ENCODE assay signal across 8 cellular contexts in the genomic region with DNA sequence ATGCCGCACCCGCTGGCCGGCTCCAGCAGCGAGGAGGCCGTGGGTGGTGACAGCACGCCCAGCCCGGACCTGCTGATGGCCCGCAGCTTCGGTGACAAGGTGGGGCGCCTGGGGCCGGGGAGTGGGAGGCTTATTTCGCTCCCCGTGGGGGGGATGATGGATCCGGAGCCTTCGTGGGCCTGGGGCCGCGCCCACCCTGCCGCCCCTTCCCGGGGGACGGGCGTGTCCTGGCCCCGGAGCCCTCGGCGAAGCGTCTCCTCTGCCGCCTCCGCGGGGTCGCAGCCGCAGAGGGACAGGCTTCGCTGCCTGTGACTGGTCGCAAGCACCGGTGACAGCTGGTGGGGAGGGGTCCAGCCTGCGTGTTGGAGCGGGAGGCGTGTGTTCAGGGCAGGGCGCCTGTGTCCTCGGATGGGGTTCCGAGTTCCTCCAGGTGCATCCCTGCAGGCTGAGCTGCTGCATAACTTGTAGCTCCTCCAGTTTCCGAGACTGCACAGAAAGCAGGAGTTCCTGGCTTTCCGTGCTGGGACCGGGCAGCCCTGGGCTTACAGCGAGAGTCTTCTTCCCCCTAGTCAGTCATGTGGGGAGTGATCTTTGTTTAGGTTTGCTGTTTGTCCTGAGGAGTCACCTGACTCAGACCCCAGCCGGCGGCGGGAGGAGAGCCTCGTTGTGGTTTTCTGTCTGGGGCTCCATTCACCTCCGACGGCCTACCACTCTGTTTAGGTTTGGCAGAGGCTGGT. TPM values are rescaled to one million over a fixed set of nuclear protein-coding genes. Genes with fewer than 3 reads are reported as not detected.
DNase-seq lines count a peak whose midpoint lies in the region; ATAC-seq, FAIRE-seq and TF ChIP-seq lines count a peak whose summit lies in the region.

No MANE protein-coding gene starts in this region.

- H3K27ac Mint-ChIP-seq in activated CD4-positive, alpha-beta T cell treated with anti-CD3 and anti-CD28 coated beads for 36 hours = no peak overlapping the region

- FAIRE-seq in A549 (lab: Jason Lieb, UNC) = no peak

- no peak for TF ChIP-seq POLR2A in A549 (IDR thresholded peaks at IDR 0.05; ENCODE audit: low read length)

- peak overlapping the region; percentile 75 for H3K4me3 Mint-ChIP-seq in activated CD4-positive, alpha-beta T cell treated with anti-CD3 and anti-CD28 coated beads for 36 hours

- H3K9me3 ChIP-seq in A549 = no peaks in the 10 kb centered on the region

- no peaks in the 10 kb centered on the region for H3K9me3 Mint-ChIP-seq in activated CD4-positive, alpha-beta T cell treated with anti-CD3 and anti-CD28 coated beads for 36 hours (ENCODE audit: low read depth)

- TF ChIP-seq CTCF in A549 (IDR thresholded peaks at IDR 0.05) = no peak

- CTCF ChIA-PET in A549 (lab: Yijun Ruan, JAX) = interaction anchor here (0.6 to 2.6 kb wide), 5 partner anchors 10 to 69 kb away, joined by 3 to 9 read pairs (median 3); no protein-coding TSS in a partner anchor
- CTCF ChIA-PET in activated CD4-positive, alpha-beta T cell treated with anti-CD3 and anti-CD28 coated beads for 36 hours (lab: Charles Lee) = no interaction called here

- peaks cover 34% of the 10 kb centered on the region for H3K4me1 ChIP-seq in A549

- peak overlapping the region; percentile 65 for H3K4me3 ChIP-seq in A549

- ATAC-seq in A549 (peak; percentile 61 to 69), GM18502 (IDR thresholded peaks at IDR 0.05; ENCODE audit: poor library complexity, unreplicated experiment) (peak; percentile 47), HG02981 (IDR thresholded peaks at IDR 0.05; ENCODE audit: unreplicated experiment) (peak; percentile 29), left lobe of liver (peak; percentile 34)
- peak; percentile 11 for ATAC-seq in activated CD4-positive, alpha-beta T cell treated with anti-CD3 and anti-CD28 coated beads for 36 hours

- no peak for TF ChIP-seq EP300 in A549 (IDR thresholded peaks at IDR 0.05)

- POLR2A ChIA-PET in A549 (lab: Yijun Ruan, JAX) = interaction anchor here (1.1 kb wide), 1 partner anchor 33 kb away, joined by 5 read pairs; the partner anchor contains the start of gene INIP
- POLR2A ChIA-PET in activated CD4-positive, alpha-beta T cell treated with anti-CD3 and anti-CD28 coated beads for 36 hours (lab: Charles Lee) = no interaction called here

- peaks cover 72% of the 10 kb centered on the region for H3K4me1 Mint-ChIP-seq in activated CD4-positive, alpha-beta T cell treated with anti-CD3 and anti-CD28 coated beads for 36 hours

- 4% methylated on average over 32 of the region's 49 CpGs for WGBS in A549 (ENCODE audit: missing lambda C conversion rate)

- H3K27ac ChIP-seq in A549 = peak overlapping the region; percentile 86 to 91

- H3K4me2 ChIP-seq in A549 = peak overlapping the region; percentile 95

- H3K36me3 Mint-ChIP-seq in activated CD4-positive, alpha-beta T cell treated with anti-CD3 and anti-CD28 coated beads for 36 hours (ENCODE audit: low read depth) = no peaks in the 10 kb centered on the region

- TF ChIP-seq RAD21 in A549 (conservative IDR thresholded peaks at IDR 0.05 in 1 of 2, IDR thresholded peaks at IDR 0.05 in 1 of 2) = no peak

- H3K27me3 Mint-ChIP-seq in activated CD4-positive, alpha-beta T cell treated with anti-CD3 and anti-CD28 coated beads for 36 hours = no peaks in the 10 kb centered on the region

- intact Hi-C loops in activated CD4-positive, alpha-beta T cell treated with anti-CD3 and anti-CD28 coated beads for 36 hours (cut with DNase I, micrococcal nuclease) = loop anchor here in 1 of 2 experiments (1.0 to 10.0 kb wide), 7 partner anchors 265 to 1946 kb away; partner anchors contain the start of genes KIAA1958, SUSD1 and UGCG

- peak; percentile 46 to 64 for DNase-seq in A549 (ENCODE audit: low read depth in 1 of 2, low spot score in 1 of 2)
- peak; percentile 86 for DNase-seq in NCI-H2171 treated with DMSO at 0.1 percent for 48 hours (lab: John Stamatoyannopoulos, UW)
- DNase-seq in activated CD4-positive, alpha-beta T cell treated with anti-CD3 and anti-CD28 coated beads for 36 hours = peak; percentile 70
- peak; percentile 56 for DNase-seq in dermis blood vessel endothelial cell
- peak; percentile 63 for DNase-seq in left lobe of liver (ENCODE audit: low spot score)
- peak; percentile 32 for DNase-seq in stimulated activated CD4-positive, alpha-beta T cell treated with anti-CD3 and anti-CD28 coated beads, Interleukin-4, amount 100 ng/mL, for 24 hours

TF ChIP-seq in A549, 52 proteins besides CTCF, POLR2A, EP300 and RAD21:
- TF ChIP-seq USF2 (IDR thresholded peaks at IDR 0.05) (peak; percentile 71), ZC3H11A (IDR thresholded peaks at IDR 0.05) (no peak)

RNA-seq across cellular contexts. Expression of gene SNX30, which starts 0.7 kb away (rescaled TPM):
- 3.1 and 4.1 TPM in 2 replicates for polyA plus RNA-seq in A549 (2011; rRNA removed)
- 1.2 TPM in 2 replicates for polyA plus RNA-seq in A549 (2012; cell fraction: cytosol; rRNA removed)
- 1.00 and 1.8 TPM in 2 replicates for polyA plus RNA-seq in A549 (2012; cell fraction: nucleus; rRNA removed)
- polyA plus RNA-seq in A549 (2017; fragmentation: RNase III; extraction: RNeasy Plus Mini Kit Qiagen cat#74134 plus additional on column Dnase treatment) = 3.5 to 3.8 TPM (median 3.6 TPM) in 3 replicates
- polyA minus RNA-seq in A549 (2011; rRNA and poly(A)+ RNA removed) = 4.4 and 4.6 TPM in 2 replicates
- total RNA-seq in activated CD4-positive, alpha-beta T cell treated with anti-CD3 and anti-CD28 coated beads for 36 hours = 1 to 10 TPM; 4.2 to 4.6 TPM
- 7.9 and 8.5 TPM in 2 replicates for total RNA-seq in dermis blood vessel endothelial cell
- total RNA-seq in left lobe of liver = 6.0 TPM

RNA-seq across cellular contexts. Expression of gene INIP, which starts 33.3 kb away (rescaled TPM):
- polyA plus RNA-seq in A549 (2011; rRNA removed) (30.5 and 40.0 TPM in 2 replicates), A549 (2017; fragmentation: RNase III; extraction: RNeasy Plus Mini Kit Qiagen cat#74134 plus additional on column Dnase treatment) (20.4 to 20.7 TPM (median 20.7 TPM) in 3 replicates)
- polyA plus RNA-seq in A549 (2012; cell fraction: cytosol; rRNA removed) = 7.4 and 7.6 TPM in 2 replicates
- 2.4 and 4.5 TPM in 2 replicates for polyA plus RNA-seq in A549 (2012; cell fraction: nucleus; rRNA removed)
- polyA minus RNA-seq in A549 (2011; rRNA and poly(A)+ RNA removed) = 17.0 and 24.8 TPM in 2 replicates
- 10 to 100 TPM; 37.3 to 37.7 TPM for total RNA-seq in activated CD4-positive, alpha-beta T cell treated with anti-CD3 and anti-CD28 coated beads for 36 hours
- total RNA-seq in dermis blood vessel endothelial cell (25.5 and 26.5 TPM in 2 replicates), left lobe of liver (7.3 TPM)

Comparison
In these comparisons a context has a peak if more than half of its experiments do, and no peak if none do; other contexts are left out.
1. Peak in every context shown above with its lines: DNase-seq, ATAC-seq, H3K4me3 ChIP-seq and H3K27ac ChIP-seq.
2. ATAC-seq: peak in every context shown above with its lines; median percentile 65 in A549; 47 in GM18502; 34 in left lobe of liver; 29 in HG02981; 11 in activated CD4-positive, alpha-beta T cell treated with anti-CD3 and anti-CD28 coated beads for 36 hours.
3. DNase-seq: peak in every context shown above with its lines; median percentile 86 in NCI-H2171 treated with DMSO at 0.1 percent for 48 hours; 70 in activated CD4-positive, alpha-beta T cell treated with anti-CD3 and anti-CD28 coated beads for 36 hours; 63 in left lobe of liver; 56 in dermis blood vessel endothelial cell; 55 in A549; 32 in stimulated activated CD4-positive, alpha-beta T cell treated with anti-CD3 and anti-CD28 coated beads, Interleukin-4, amount 100 ng/mL, for 24 hours.